In genomic region chr10:8312861-8313260, GRCh38 we compare ENCODE assay signal across 18 cellular contexts.
DNase-seq lines count a peak whose midpoint lies in the region; ATAC-seq and TF ChIP-seq lines count a peak whose summit lies in the region.
"Had no signal": no experiment of that assay in that cellular context is flagged by ENCODE, and none has a peak within 500 bp of the region (broad histone marks: within the 10 kb centered on the region; RNA-seq: fewer than 3 reads in every experiment).

No MANE protein-coding gene starts in this region.

- H3K4me1 Mint-ChIP-seq in activated T-helper 2 cell treated with anti-CD3 and anti-CD28 coated beads, Interferon-gamma antibody, Interleukin-2, Interleukin-4, amounts not matched to agents 10 μg/mL and 5 μg/mL and 100 μg/mL, durations not matched to agents 14 hours and 24 hours and 36 hours (ENCODE audit: low read depth), result peaks cover 53% of the 10 kb centered on the region
- H3K4me1 Mint-ChIP-seq in glutamatergic neuron (ENCODE audit: low read depth, unreplicated experiment), result peaks cover 3% of the 10 kb centered on the region

- peak overlapping the region; percentile 83 for H3K27ac Mint-ChIP-seq in activated T-helper 2 cell treated with anti-CD3 and anti-CD28 coated beads, Interferon-gamma antibody, Interleukin-2, Interleukin-4, amounts not matched to agents 10 μg/mL and 5 μg/mL and 100 μg/mL, durations not matched to agents 14 hours and 24 hours and 36 hours
- peak overlapping the region; percentile 9 for H3K27ac Mint-ChIP-seq in glutamatergic neuron (ENCODE audit: unreplicated experiment)
- H3K27ac Mint-ChIP-seq: CD4-positive, alpha-beta memory T cell; stimulated activated effector memory CD8-positive, alpha-beta T cell treated with anti-CD3 and anti-CD28 coated beads, Interleukin-12 subunit alpha, Interleukin-12 subunit beta, amount 100 ng/mL, for 72 hours had no signal

- intact Hi-C loops in activated T-helper 2 cell treated with anti-CD3 and anti-CD28 coated beads, Interferon-gamma antibody, Interleukin-2, Interleukin-4, amounts not matched to agents 10 μg/mL and 5 μg/mL and 100 μg/mL, durations not matched to agents 14 hours and 24 hours and 36 hours (cut with micrococcal nuclease), result no loop called here
- intact Hi-C loops in left colon (cut with DNase I, micrococcal nuclease), result no loop called here

- DNase-seq in Caki2 (ENCODE audit: low read depth) (peak; percentile 81), M059J (ENCODE audit: low read depth) (peak; percentile 90), glutamatergic neuron (no peak), SHP77 treated with DMSO at 0.1 percent for 48 hours (lab: John Stamatoyannopoulos, UW) (no peak), left colon (no peak)
- DNase-seq in activated T-helper 2 cell treated with anti-CD3 and anti-CD28 coated beads, Interferon-gamma antibody, Interleukin-2, Interleukin-4, amounts not matched to agents 10 μg/mL and 5 μg/mL and 100 μg/mL, durations not matched to agents 14 hours and 24 hours and 36 hours (ENCODE audit: low spot score), result no peak
- DNase-seq: activated CD8-positive, alpha-beta memory T cell treated with anti-CD3 and anti-CD28 coated beads for 24 hours; CD4-positive, alpha-beta memory T cell; erythroblast; KG1; NCI-H1417 treated with DMSO at 0.1 percent for 48 hours; NCI-H526 treated with DMSO at 0.1 percent for 48 hours; retina; SIG-M5; tibial artery had no signal

- no peak for TF ChIP-seq CTCF in glutamatergic neuron (IDR thresholded peaks at IDR 0.05; ENCODE audit: partially characterized antibody, unreplicated experiment)

- ATAC-seq in GM18907 (IDR thresholded peaks at IDR 0.05; ENCODE audit: unreplicated experiment) (no peak), left colon (no peak), GM21619 (IDR thresholded peaks at IDR 0.05; ENCODE audit: unreplicated experiment) (no peak)

- in situ Hi-C loops in Caki2 (cut with HindIII; ENCODE audit: low pct_unique_long_range_greater_than_20kb, low sequenced_read_pairs), result no loop called here

- peaks cover 44% of the 10 kb centered on the region for H3K36me3 Mint-ChIP-seq in activated T-helper 2 cell treated with anti-CD3 and anti-CD28 coated beads, Interferon-gamma antibody, Interleukin-2, Interleukin-4, amounts not matched to agents 10 μg/mL and 5 μg/mL and 100 μg/mL, durations not matched to agents 14 hours and 24 hours and 36 hours (ENCODE audit: low read depth)
- no peaks in the 10 kb centered on the region for H3K36me3 Mint-ChIP-seq in glutamatergic neuron (ENCODE audit: unreplicated experiment)
- H3K36me3 Mint-ChIP-seq: CD4-positive, alpha-beta memory T cell; stimulated activated effector memory CD8-positive, alpha-beta T cell treated with anti-CD3 and anti-CD28 coated beads, Interleukin-12 subunit alpha, Interleukin-12 subunit beta, amount 100 ng/mL, for 72 hours had no signal

- H3K27me3 Mint-ChIP-seq in activated T-helper 2 cell treated with anti-CD3 and anti-CD28 coated beads, Interferon-gamma antibody, Interleukin-2, Interleukin-4, amounts not matched to agents 10 μg/mL and 5 μg/mL and 100 μg/mL, durations not matched to agents 14 hours and 24 hours and 36 hours (ENCODE audit: low read depth), result no peaks in the 10 kb centered on the region
- H3K27me3 Mint-ChIP-seq in glutamatergic neuron (ENCODE audit: unreplicated experiment), result no peaks in the 10 kb centered on the region
- H3K27me3 Mint-ChIP-seq: CD4-positive, alpha-beta memory T cell had no signal

- no peak overlapping the region for H3K4me3 Mint-ChIP-seq in activated T-helper 2 cell treated with anti-CD3 and anti-CD28 coated beads, Interferon-gamma antibody, Interleukin-2, Interleukin-4, amounts not matched to agents 10 μg/mL and 5 μg/mL and 100 μg/mL, durations not matched to agents 14 hours and 24 hours and 36 hours (ENCODE audit: low read depth)
- H3K4me3 Mint-ChIP-seq in glutamatergic neuron (ENCODE audit: unreplicated experiment), result no peak overlapping the region
- H3K4me3 Mint-ChIP-seq: CD4-positive, alpha-beta memory T cell; stimulated activated effector memory CD8-positive, alpha-beta T cell treated with anti-CD3 and anti-CD28 coated beads, Interleukin-12 subunit alpha, Interleukin-12 subunit beta, amount 100 ng/mL, for 72 hours had no signal

- peaks cover 25% of the 10 kb centered on the region for H3K9me3 Mint-ChIP-seq in activated T-helper 2 cell treated with anti-CD3 and anti-CD28 coated beads, Interferon-gamma antibody, Interleukin-2, Interleukin-4, amounts not matched to agents 10 μg/mL and 5 μg/mL and 100 μg/mL, durations not matched to agents 14 hours and 24 hours and 36 hours
- H3K9me3 Mint-ChIP-seq in glutamatergic neuron (ENCODE audit: unreplicated experiment), result no peaks in the 10 kb centered on the region
- H3K9me3 Mint-ChIP-seq: stimulated activated effector memory CD8-positive, alpha-beta T cell treated with anti-CD3 and anti-CD28 coated beads, Interleukin-12 subunit alpha, Interleukin-12 subunit beta, amount 100 ng/mL, for 72 hours had no signal

Comparison
In these comparisons a context has a peak if more than half of its experiments do, and no peak if none do; other contexts are left out.
1. DNase-seq: peak in Caki2 (single experiment) and M059J (single experiment); none in activated T-helper 2 cell treated with anti-CD3 and anti-CD28 coated beads, Interferon-gamma antibody, Interleukin-2, Interleukin-4, amounts not matched to agents 10 μg/mL and 5 μg/mL and 100 μg/mL, durations not matched to agents 14 hours and 24 hours and 36 hours (single experiment), glutamatergic neuron (single experiment), SHP77 treated with DMSO at 0.1 percent for 48 hours (single experiment) and left colon (0 of 2).